Comparison of ENCODE assay signal across 9 cellular contexts in the genomic region with DNA sequence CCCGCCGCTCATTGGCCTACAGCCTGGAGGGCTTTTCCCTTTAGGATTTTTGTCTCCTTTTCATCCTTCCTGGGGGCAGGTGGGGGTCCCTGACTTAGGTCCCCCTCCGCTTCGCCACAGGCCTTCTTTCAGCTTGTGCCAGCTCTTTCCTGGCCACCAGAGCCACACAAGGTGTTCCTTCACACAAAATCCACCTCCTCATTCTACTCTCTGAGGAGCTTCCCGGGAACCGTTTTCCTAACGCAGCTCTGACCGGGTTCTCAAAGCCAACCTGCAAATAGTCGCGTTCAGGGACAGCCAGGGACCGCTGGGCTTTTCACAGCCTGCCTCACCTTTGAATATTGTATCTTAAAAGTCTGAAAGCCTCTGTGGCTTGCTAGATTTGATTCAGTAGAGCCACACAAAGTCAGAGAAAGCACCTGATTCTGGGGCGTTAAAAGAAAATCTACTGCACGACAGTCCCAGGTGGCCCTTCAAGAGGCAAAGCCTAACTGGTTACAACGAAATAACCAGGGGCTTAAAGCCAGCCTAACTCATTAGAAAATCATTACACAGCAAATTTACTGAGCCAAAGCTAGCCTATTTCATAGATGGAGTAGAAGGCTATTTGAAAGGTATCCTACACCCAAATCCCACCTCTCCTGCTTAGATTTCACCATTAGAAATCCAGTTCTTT. TPM values are rescaled to one million over a fixed set of nuclear protein-coding genes. Genes with fewer than 3 reads are reported as not detected.
DNase-seq lines count a peak whose midpoint lies in the region; ATAC-seq and TF ChIP-seq lines count a peak whose summit lies in the region.
"Had no signal": no experiment of that assay in that cellular context is flagged by ENCODE, and none has a peak within 500 bp of the region (broad histone marks: within the 10 kb centered on the region; RNA-seq: fewer than 3 reads in every experiment).

No MANE protein-coding gene starts in this region.

- H3K79me2 ChIP-seq in GM23338 (replicated peaks; ENCODE audit: insufficient read depth) (no peaks in the 10 kb centered on the region), parathyroid adenoma (no peaks in the 10 kb centered on the region)

- no peaks in the 10 kb centered on the region for H3K36me3 ChIP-seq in GM23338 (ENCODE audit: insufficient read depth)
- no peaks in the 10 kb centered on the region for H3K36me3 ChIP-seq in SK-N-MC (ENCODE audit: insufficient read depth, low read length)
- no peaks in the 10 kb centered on the region for H3K36me3 ChIP-seq in parathyroid adenoma (ENCODE audit: control insufficient read depth, insufficient read depth, low read length)

- peaks cover 14% of the 10 kb centered on the region for H3K27me3 Mint-ChIP-seq in GM23338 (ENCODE audit: insufficient read depth, low read depth, poor library complexity)

- peak overlapping the region; percentile 73 for H3K4me2 ChIP-seq in GM23338
- H3K4me2 ChIP-seq in parathyroid adenoma (ENCODE audit: low read length): peak overlapping the region; percentile 47

- H4K20me1 ChIP-seq in GM23338 (replicated peaks; ENCODE audit: insufficient read depth): no peaks in the 10 kb centered on the region

- DNase-seq in GM23338 (ENCODE audit: low spot score) (no peak), SK-N-MC (ENCODE audit: low read depth, low spot score) (no peak), fibroblast of pulmonary artery (ENCODE audit: low read depth) (no peak), HuH-7.5 (ENCODE audit: low spot score) (no peak), HUDEP-2 (lab: John Stamatoyannopoulos, UW; ENCODE audit: unreplicated experiment in 76 of 76) (no peak), OCI-M2 (lab: John Stamatoyannopoulos, UW; ENCODE audit: unreplicated experiment) (no peak)
- DNase-seq: activated CD4-positive, alpha-beta T cell treated with anti-CD3 and anti-CD28 coated beads for 1 hour had no signal

- H3K9me3 Mint-ChIP-seq in GM23338: no peaks in the 10 kb centered on the region

- H3F3A ChIP-seq in GM23338 (replicated peaks; ENCODE audit: low read depth): no peaks in the 10 kb centered on the region

- ATAC-seq in GM23338 (peak; percentile 18), HG03469 (IDR thresholded peaks at IDR 0.05; ENCODE audit: unreplicated experiment) (no peak)

- peaks cover 44% of the 10 kb centered on the region for H3K4me1 Mint-ChIP-seq in GM23338

- peaks cover 12% of the 10 kb centered on the region for H3K27me3 ChIP-seq in GM23338 (ENCODE audit: insufficient read depth)
- H3K27me3 ChIP-seq in parathyroid adenoma (ENCODE audit: control insufficient read depth, insufficient read depth, low read length): no peaks in the 10 kb centered on the region

- H3K9ac ChIP-seq in SK-N-MC (ENCODE audit: insufficient read length): no peak overlapping the region
- H3K9ac ChIP-seq in parathyroid adenoma: no peak overlapping the region

- H3K4me1 ChIP-seq in GM23338 (ENCODE audit: insufficient read depth) (peaks cover 34% of the 10 kb centered on the region), parathyroid adenoma (no peaks in the 10 kb centered on the region)

- H3K27ac ChIP-seq in GM23338 (ENCODE audit: low read depth): no peak overlapping the region
- no peak overlapping the region for H3K27ac ChIP-seq in SK-N-MC
- no peak overlapping the region for H3K27ac ChIP-seq in parathyroid adenoma

- TF ChIP-seq CTCF in GM23338 (conservative IDR thresholded peaks at IDR 0.05; ENCODE audit: low read depth in 2 of 2) (no peak), fibroblast of pulmonary artery (IDR thresholded peaks at IDR 0.05; ENCODE audit: low read length, missing control alignments) (no peak), parathyroid adenoma (IDR thresholded peaks at IDR 0.05) (no peak)

- H3K4me3 Mint-ChIP-seq in GM23338: peak overlapping the region; percentile 80

- H3K27ac Mint-ChIP-seq in GM23338: no peak overlapping the region

- H3K4me3 ChIP-seq in GM23338 (peak overlapping the region; percentile 42), SK-N-MC (peak overlapping the region; percentile 33; the same call in 1 of the 2 replicates), fibroblast of pulmonary artery (replicated peaks; ENCODE audit: low read depth, low read length) (peak overlapping the region; percentile 24), parathyroid adenoma (ENCODE audit: low read depth, low read length) (no peak overlapping the region)

- peak overlapping the region; percentile 94 for H2AFZ ChIP-seq in GM23338
- H2AFZ ChIP-seq in parathyroid adenoma: peak overlapping the region; percentile 50

- no peaks in the 10 kb centered on the region for H3K9me2 ChIP-seq in GM23338 (ENCODE audit: insufficient read depth)

- H3K9me3 ChIP-seq in SK-N-MC (ENCODE audit: low read depth, low read length) (no peaks in the 10 kb centered on the region), parathyroid adenoma (ENCODE audit: control insufficient read depth, low read length) (no peaks in the 10 kb centered on the region)

- no peaks in the 10 kb centered on the region; the same call in 2 of the 3 replicates for H3K36me3 Mint-ChIP-seq in GM23338 (ENCODE audit: low read depth)

TF ChIP-seq in GM23338, 12 proteins besides CTCF, POLR2A, EP300 and RAD21 (continues in another document):
- TF ChIP-seq JUNB (IDR thresholded peaks at IDR 0.05; ENCODE audit: unreplicated experiment) (no peak), EZH2phosphoT487 (IDR thresholded peaks at IDR 0.05; ENCODE audit: unreplicated experiment) (no peak), ZNF331 (CRISPR knock-in tag; IDR thresholded peaks at IDR 0.05; ENCODE audit: low read depth) (no peak), ZNF114 (CRISPR knock-in tag; IDR thresholded peaks at IDR 0.05) (no peak), NANOG (IDR thresholded peaks at IDR 0.05; ENCODE audit: borderline replicate concordance) (no peak), EZH2 (IDR thresholded peaks at IDR 0.05; ENCODE audit: low read depth, unreplicated experiment) (no peak)
- TF ChIP-seq, protein P1, sequence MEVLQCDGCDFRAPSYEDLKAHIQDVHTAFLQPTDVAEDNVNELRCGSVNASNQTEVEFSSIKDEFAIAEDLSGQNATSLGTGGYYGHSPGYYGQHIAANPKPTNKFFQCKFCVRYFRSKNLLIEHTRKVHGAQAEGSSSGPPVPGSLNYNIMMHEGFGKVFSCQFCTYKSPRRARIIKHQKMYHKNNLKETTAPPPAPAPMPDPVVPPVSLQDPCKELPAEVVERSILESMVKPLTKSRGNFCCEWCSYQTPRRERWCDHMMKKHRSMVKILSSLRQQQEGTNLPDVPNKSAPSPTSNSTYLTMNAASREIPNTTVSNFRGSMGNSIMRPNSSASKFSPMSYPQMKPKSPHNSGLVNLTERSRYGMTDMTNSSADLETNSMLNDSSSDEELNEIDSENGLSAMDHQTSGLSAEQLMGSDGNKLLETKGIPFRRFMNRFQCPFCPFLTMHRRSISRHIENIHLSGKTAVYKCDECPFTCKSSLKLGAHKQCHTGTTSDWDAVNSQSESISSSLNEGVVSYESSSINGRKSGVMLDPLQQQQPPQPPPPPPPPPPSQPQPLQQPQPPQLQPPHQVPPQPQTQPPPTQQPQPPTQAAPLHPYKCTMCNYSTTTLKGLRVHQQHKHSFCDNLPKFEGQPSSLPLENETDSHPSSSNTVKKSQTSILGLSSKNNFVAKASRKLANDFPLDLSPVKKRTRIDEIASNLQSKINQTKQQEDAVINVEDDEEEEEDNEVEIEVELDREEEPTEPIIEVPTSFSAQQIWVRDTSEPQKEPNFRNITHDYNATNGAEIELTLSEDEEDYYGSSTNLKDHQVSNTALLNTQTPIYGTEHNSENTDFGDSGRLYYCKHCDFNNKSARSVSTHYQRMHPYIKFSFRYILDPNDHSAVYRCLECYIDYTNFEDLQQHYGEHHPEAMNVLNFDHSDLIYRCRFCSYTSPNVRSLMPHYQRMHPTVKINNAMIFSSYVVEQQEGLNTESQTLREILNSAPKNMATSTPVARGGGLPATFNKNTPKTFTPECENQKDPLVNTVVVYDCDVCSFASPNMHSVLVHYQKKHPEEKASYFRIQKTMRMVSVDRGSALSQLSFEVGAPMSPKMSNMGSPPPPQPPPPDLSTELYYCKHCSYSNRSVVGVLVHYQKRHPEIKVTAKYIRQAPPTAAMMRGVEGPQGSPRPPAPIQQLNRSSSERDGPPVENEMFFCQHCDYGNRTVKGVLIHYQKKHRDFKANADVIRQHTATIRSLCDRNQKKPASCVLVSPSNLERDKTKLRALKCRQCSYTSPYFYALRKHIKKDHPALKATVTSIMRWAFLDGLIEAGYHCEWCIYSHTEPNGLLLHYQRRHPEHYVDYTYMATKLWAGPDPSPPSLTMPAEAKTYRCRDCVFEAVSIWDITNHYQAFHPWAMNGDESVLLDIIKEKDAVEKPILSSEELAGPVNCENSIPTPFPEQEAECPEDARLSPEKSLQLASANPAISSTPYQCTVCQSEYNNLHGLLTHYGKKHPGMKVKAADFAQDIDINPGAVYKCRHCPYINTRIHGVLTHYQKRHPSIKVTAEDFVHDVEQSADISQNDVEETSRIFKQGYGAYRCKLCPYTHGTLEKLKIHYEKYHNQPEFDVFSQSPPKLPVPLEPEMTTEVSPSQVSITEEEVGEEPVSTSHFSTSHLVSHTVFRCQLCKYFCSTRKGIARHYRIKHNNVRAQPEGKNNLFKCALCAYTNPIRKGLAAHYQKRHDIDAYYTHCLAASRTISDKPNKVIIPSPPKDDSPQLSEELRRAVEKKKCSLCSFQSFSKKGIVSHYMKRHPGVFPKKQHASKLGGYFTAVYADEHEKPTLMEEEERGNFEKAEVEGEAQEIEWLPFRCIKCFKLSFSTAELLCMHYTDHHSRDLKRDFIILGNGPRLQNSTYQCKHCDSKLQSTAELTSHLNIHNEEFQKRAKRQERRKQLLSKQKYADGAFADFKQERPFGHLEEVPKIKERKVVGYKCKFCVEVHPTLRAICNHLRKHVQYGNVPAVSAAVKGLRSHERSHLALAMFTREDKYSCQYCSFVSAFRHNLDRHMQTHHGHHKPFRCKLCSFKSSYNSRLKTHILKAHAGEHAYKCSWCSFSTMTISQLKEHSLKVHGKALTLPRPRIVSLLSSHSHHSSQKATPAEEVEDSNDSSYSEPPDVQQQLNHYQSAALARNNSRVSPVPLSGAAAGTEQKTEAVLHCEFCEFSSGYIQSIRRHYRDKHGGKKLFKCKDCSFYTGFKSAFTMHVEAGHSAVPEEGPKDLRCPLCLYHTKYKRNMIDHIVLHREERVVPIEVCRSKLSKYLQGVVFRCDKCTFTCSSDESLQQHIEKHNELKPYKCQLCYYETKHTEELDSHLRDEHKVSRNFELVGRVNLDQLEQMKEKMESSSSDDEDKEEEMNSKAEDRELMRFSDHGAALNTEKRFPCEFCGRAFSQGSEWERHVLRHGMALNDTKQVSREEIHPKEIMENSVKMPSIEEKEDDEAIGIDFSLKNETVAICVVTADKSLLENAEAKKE (CRISPR knock-in tag; IDR thresholded peaks at IDR 0.05): no peak

RNA-seq across cellular contexts. Expression of a gene that starts 0.8 kb away (rescaled TPM):
- total RNA-seq in GM23338 (2014; rRNA removed; shearing (Covaris generic)): 60.1 and 61.2 TPM in 2 replicates
- 34.3 and 36.8 TPM in 2 replicates for polyA plus RNA-seq in GM23338 (2016; fragmentation: Nextera tagmentation; extraction: Ambion mirVana)
